ENCODE assay signal across 3 cellular contexts in the genomic region with DNA sequence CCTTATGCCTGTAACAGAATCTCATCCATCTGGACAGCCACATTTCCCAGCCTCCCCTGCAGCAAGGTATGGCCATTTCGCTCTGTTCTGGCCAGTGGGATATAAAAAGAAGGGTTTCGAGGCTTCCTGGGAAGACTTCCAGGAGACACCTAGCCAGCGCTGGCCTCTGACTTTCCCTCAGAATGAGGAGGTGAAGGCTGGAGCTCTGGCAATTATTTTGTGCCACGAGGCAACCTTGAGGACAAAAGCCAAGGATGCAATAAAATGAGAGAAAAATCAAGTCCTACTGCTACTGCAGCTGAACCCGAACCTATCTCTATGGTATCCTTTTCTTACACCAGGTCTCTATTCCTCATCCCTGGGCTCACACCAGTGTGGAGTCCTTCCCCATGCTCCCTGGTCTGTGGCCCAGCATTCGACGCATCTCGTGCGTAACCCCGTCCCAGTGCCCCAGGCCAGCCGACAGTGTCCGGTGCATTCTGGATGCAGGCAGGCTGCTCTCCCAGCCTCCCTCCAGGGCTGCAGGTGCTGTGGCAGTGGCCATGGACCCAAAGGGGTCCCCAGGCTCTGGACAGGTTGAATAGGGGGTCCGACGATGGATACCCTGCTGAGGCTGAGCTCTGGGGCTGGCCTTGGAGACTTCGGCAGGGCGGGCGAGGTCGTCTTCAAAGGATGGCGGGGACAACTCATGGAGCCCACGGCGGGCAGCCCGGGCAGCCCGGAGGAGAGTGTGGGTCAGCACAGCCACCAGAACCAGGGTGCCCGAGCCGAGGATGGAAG.
A peak's percentile ranks its signal among the peaks of the same experiment; 100 is the strongest.
TF ChIP-seq lines count a peak whose summit lies in the region.

No MANE protein-coding gene starts in this region.

TF ChIP-seq in HEK293, 187 proteins besides CTCF, POLR2A, EP300 and RAD21:
- no peak for TF ChIP-seq ZNF24 (tag by site-specific recombination; IDR thresholded peaks at IDR 0.05)
- TF ChIP-seq, protein P1, sequence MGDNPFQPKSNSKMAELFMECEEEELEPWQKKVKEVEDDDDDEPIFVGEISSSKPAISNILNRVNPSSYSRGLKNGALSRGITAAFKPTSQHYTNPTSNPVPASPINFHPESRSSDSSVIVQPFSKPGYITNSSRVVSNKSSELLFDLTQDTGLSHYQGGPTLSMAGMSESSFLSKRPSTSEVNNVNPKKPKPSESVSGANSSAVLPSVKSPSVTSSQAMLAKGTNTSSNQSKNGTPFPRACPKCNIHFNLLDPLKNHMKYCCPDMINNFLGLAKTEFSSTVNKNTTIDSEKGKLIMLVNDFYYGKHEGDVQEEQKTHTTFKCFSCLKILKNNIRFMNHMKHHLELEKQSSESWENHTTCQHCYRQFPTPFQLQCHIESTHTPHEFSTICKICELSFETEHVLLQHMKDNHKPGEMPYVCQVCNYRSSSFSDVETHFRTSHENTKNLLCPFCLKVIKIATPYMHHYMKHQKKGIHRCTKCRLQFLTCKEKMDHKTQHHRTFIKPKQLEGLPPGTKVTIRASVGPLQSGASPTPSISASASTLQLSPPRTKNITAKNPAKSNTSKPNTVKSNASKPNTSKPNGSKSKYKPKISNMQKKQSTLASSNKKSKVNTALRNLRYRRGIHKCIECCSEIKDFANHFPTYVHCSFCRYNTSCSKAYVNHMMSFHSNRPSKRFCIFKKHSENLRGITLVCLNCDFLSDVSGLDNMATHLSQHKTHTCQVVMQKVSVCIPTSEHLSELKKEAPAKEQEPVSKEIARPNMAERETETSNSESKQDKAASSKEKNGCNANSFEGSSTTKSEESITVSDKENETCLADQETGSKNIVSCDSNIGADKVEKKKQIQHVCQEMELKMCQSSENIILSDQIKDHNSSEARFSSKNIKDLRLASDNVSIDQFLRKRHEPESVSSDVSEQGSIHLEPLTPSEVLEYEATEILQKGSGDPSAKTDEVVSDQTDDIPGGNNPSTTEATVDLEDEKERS (tag by site-specific recombination; IDR thresholded peaks at IDR 0.05): peak; percentile 94
- TF ChIP-seq, protein P2, sequence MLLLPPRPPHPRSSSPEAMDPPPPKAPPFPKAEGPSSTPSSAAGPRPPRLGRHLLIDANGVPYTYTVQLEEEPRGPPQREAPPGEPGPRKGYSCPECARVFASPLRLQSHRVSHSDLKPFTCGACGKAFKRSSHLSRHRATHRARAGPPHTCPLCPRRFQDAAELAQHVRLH (tag by site-specific recombination; IDR thresholded peaks at IDR 0.05): peak; percentile 68
- no peak for TF ChIP-seq ZSCAN30 (tag by site-specific recombination; IDR thresholded peaks at IDR 0.05)
- no peak for TF ChIP-seq ZNF214 (tag by site-specific recombination; IDR thresholded peaks at IDR 0.05; ENCODE audit: borderline replicate concordance)

TF ChIP-seq in WTC11, 78 proteins besides CTCF, POLR2A, EP300 and RAD21:
- TF ChIP-seq, protein P3, sequence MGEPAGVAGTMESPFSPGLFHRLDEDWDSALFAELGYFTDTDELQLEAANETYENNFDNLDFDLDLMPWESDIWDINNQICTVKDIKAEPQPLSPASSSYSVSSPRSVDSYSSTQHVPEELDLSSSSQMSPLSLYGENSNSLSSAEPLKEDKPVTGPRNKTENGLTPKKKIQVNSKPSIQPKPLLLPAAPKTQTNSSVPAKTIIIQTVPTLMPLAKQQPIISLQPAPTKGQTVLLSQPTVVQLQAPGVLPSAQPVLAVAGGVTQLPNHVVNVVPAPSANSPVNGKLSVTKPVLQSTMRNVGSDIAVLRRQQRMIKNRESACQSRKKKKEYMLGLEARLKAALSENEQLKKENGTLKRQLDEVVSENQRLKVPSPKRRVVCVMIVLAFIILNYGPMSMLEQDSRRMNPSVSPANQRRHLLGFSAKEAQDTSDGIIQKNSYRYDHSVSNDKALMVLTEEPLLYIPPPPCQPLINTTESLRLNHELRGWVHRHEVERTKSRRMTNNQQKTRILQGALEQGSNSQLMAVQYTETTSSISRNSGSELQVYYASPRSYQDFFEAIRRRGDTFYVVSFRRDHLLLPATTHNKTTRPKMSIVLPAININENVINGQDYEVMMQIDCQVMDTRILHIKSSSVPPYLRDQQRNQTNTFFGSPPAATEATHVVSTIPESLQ (CRISPR knock-in tag; IDR thresholded peaks at IDR 0.05): no peak
- no peak for TF ChIP-seq EMX1 (CRISPR knock-in tag; IDR thresholded peaks at IDR 0.05)
- peak; percentile 71; the same call in 1 of the 2 replicates for TF ChIP-seq GTF2I (CRISPR knock-in tag; conservative IDR thresholded peaks at IDR 0.05)

TF ChIP-seq in H1, 55 proteins besides CTCF, POLR2A, EP300 and RAD21:
- peak; percentile 87 for TF ChIP-seq KDM1A (IDR thresholded peaks at IDR 0.05; ENCODE audit: borderline replicate concordance, low read length)
- no peak for TF ChIP-seq NANOG (IDR thresholded peaks at IDR 0.05; ENCODE audit: insufficient read depth, low read depth, low read length, poor library complexity, severe bottlenecking)
